ENCODE assay signal across 1 cellular context in the genomic region with DNA sequence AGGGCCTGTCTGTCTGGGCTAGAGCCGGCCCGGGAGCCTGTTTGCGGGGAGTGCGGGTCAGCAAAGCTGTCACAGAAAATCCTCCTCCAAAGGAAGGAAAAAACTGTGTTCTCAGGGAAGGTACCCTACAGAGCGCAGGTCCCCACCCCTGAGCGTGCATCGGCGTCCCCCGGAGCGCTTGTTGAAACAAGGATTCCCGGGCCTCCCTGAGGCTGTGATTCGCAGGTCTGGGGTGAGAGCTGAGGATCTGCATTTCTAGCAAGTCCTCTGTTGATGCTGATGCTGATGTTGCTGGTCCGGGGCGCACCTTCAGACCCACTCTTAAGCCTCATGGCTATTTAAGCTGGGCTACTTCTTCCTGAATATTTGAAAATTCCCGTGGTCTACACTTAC.
TF ChIP-seq lines count a peak whose summit lies in the region.

No MANE protein-coding gene starts in this region.

TF ChIP-seq in SK-N-SH, 30 proteins besides CTCF, POLR2A, EP300 and RAD21 (continued from another document):
- TF ChIP-seq, protein P1, sequence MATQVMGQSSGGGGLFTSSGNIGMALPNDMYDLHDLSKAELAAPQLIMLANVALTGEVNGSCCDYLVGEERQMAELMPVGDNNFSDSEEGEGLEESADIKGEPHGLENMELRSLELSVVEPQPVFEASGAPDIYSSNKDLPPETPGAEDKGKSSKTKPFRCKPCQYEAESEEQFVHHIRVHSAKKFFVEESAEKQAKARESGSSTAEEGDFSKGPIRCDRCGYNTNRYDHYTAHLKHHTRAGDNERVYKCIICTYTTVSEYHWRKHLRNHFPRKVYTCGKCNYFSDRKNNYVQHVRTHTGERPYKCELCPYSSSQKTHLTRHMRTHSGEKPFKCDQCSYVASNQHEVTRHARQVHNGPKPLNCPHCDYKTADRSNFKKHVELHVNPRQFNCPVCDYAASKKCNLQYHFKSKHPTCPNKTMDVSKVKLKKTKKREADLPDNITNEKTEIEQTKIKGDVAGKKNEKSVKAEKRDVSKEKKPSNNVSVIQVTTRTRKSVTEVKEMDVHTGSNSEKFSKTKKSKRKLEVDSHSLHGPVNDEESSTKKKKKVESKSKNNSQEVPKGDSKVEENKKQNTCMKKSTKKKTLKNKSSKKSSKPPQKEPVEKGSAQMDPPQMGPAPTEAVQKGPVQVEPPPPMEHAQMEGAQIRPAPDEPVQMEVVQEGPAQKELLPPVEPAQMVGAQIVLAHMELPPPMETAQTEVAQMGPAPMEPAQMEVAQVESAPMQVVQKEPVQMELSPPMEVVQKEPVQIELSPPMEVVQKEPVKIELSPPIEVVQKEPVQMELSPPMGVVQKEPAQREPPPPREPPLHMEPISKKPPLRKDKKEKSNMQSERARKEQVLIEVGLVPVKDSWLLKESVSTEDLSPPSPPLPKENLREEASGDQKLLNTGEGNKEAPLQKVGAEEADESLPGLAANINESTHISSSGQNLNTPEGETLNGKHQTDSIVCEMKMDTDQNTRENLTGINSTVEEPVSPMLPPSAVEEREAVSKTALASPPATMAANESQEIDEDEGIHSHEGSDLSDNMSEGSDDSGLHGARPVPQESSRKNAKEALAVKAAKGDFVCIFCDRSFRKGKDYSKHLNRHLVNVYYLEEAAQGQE (IDR thresholded peaks at IDR 0.05; ENCODE audit: low read depth, low read length): no peak
- TF ChIP-seq, protein P2, sequence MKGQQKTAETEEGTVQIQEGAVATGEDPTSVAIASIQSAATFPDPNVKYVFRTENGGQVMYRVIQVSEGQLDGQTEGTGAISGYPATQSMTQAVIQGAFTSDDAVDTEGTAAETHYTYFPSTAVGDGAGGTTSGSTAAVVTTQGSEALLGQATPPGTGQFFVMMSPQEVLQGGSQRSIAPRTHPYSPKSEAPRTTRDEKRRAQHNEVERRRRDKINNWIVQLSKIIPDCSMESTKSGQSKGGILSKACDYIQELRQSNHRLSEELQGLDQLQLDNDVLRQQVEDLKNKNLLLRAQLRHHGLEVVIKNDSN (IDR thresholded peaks at IDR 0.05; ENCODE audit: borderline replicate concordance, low read depth): no peak
- TF ChIP-seq SMC3 (IDR thresholded peaks at IDR 0.05; ENCODE audit: low read depth, low read length) (no peak), GABPA (IDR thresholded peaks at IDR 0.05; ENCODE audit: low read depth) (no peak), POLR2AphosphoS5 (IDR thresholded peaks at IDR 0.05; ENCODE audit: low read depth, low read length) (no peak), MXI1 (IDR thresholded peaks at IDR 0.05; ENCODE audit: low read depth, low read length) (no peak), EZH2phosphoT487 (IDR thresholded peaks at IDR 0.05; ENCODE audit: borderline replicate concordance, low read depth) (no peak)
